In the genomic region with DNA sequence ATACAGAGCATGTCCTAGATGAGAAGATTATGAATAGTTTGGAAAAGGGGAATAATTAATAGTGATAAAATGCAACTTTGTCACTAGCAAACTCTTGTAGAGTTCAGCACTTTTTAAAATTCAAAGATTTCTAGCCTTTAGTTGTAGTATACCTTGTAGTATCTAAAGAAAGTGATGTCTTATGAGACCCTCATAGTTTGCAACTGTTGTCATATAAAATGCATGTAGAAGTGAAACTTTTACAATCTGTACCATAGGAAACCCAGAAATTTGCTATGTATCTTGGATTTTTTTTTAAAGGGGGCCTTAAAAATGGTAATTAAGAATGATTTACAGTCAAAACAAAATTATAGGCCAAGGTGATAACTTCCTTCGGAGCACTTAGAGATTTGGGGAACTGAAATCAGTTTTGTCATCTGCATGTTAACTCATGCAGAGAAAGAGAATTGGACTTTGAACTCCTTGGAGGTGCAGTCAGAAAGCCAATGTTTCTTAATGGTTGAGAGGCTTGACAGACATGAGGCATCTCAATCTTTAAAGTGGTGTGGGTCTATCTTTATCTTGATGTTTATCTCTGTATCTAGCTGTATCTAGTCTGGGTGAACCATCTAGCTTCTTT, we compare ENCODE assay signal across 8 cellular contexts. TPM values are rescaled to one million over a fixed set of nuclear protein-coding genes. Genes with fewer than 3 reads are reported as not detected.
DNase-seq lines count a peak whose midpoint lies in the region; ATAC-seq and TF ChIP-seq lines count a peak whose summit lies in the region.

No MANE protein-coding gene starts in this region.

- H3K27me3 Mint-ChIP-seq in neural progenitor cell (ENCODE audit: insufficient read depth, low read depth) = peaks cover 10% of the 10 kb centered on the region

- POLR2A ChIA-PET in HEK293T (lab: Yijun Ruan, JAX) = no interaction called here

- H4K20me1 ChIP-seq in neural progenitor cell (ENCODE audit: low read depth) = no peaks in the 10 kb centered on the region

- H3K27me3 ChIP-seq in neural progenitor cell = peaks cover 54% of the 10 kb centered on the region

- H3K36me3 Mint-ChIP-seq in neural progenitor cell = no peaks in the 10 kb centered on the region

- TF ChIP-seq CTCF in neural progenitor cell (IDR thresholded peaks at IDR 0.05) = no peak

- no peaks in the 10 kb centered on the region for H3K79me2 ChIP-seq in neural progenitor cell (ENCODE audit: low read depth)

- CTCF ChIA-PET in HEK293T (lab: Yijun Ruan, JAX) = no interaction called here

- H3K4me1 Mint-ChIP-seq in neural progenitor cell = peaks cover 8% of the 10 kb centered on the region

- peak overlapping the region; percentile 84 for H3K4me3 Mint-ChIP-seq in neural progenitor cell

- peak; percentile 52 for ATAC-seq in GM18870 (IDR thresholded peaks at IDR 0.05; ENCODE audit: unreplicated experiment)
- peak; percentile 80 for ATAC-seq in HG02870 (IDR thresholded peaks at IDR 0.05; ENCODE audit: unreplicated experiment)

- H3K9me3 ChIP-seq in SK-N-MC (ENCODE audit: low read depth, low read length) (no peaks in the 10 kb centered on the region), neural progenitor cell (ENCODE audit: low read depth) (no peaks in the 10 kb centered on the region)

- H2AFZ ChIP-seq in neural progenitor cell (replicated peaks) = no peak overlapping the region

- no peak overlapping the region for H3K27ac Mint-ChIP-seq in neural progenitor cell

- H3K36me3 ChIP-seq in SK-N-MC (ENCODE audit: insufficient read depth, low read length) (no peaks in the 10 kb centered on the region), neural progenitor cell (no peaks in the 10 kb centered on the region)

- H3K4me3 ChIP-seq in SK-N-MC = peak overlapping the region; percentile 91
- no peak overlapping the region for H3K4me3 ChIP-seq in neural progenitor cell

- H3K27ac ChIP-seq in SK-N-MC = peak overlapping the region; percentile 70
- no peak overlapping the region for H3K27ac ChIP-seq in neural progenitor cell

- H3K4me1 ChIP-seq in neural progenitor cell = no peaks in the 10 kb centered on the region

- peak overlapping the region; percentile 91 for H3K9ac ChIP-seq in SK-N-MC (ENCODE audit: insufficient read length)
- no peak overlapping the region for H3K9ac ChIP-seq in neural progenitor cell

- DNase-seq in SK-N-MC (ENCODE audit: low read depth, low spot score) = no peak
- no peak for DNase-seq in neural progenitor cell (ENCODE audit: low spot score)
- DNase-seq in NCI-H2196 treated with DMSO at 0.1 percent for 48 hours (lab: John Stamatoyannopoulos, UW; ENCODE audit: unreplicated experiment) = no peak
- DNase-seq in HEK293T (ENCODE audit: extremely low spot score) = no peak
- DNase-seq in stimulated activated CD4-positive, alpha-beta T cell treated with anti-CD3 and anti-CD28 coated beads, Interleukin-1b, Interleukin-23, amount 100 ng/mL, for 48 hours = no peak
- no peak for DNase-seq in NCI-H1694 (lab: John Stamatoyannopoulos, UW)

- no peaks in the 10 kb centered on the region for H3K9me3 Mint-ChIP-seq in neural progenitor cell

- H3K4me2 ChIP-seq in neural progenitor cell = no peak overlapping the region

- H3F3A ChIP-seq in neural progenitor cell (ENCODE audit: low read depth) = no peaks in the 10 kb centered on the region

TF ChIP-seq in HEK293T, 16 proteins besides CTCF, POLR2A, EP300 and RAD21:
- TF ChIP-seq HDGF (IDR thresholded peaks at IDR 0.05; ENCODE audit: borderline replicate concordance) (no peak), CTBP1 (IDR thresholded peaks at IDR 0.05; ENCODE audit: borderline replicate concordance) (no peak), NFRKB (IDR thresholded peaks at IDR 0.05) (no peak), SUZ12 (IDR thresholded peaks at IDR 0.05) (no peak), FOXM1 (IDR thresholded peaks at IDR 0.05; ENCODE audit: borderline replicate concordance) (no peak), FOXA1 (IDR thresholded peaks at IDR 0.05) (no peak), SP1 (IDR thresholded peaks at IDR 0.05) (no peak), BHLHE40 (IDR thresholded peaks at IDR 0.05; ENCODE audit: borderline replicate concordance) (no peak), FOXK2 (IDR thresholded peaks at IDR 0.05) (no peak), LEF1 (IDR thresholded peaks at IDR 0.05; ENCODE audit: borderline replicate concordance) (no peak), ELF4 (IDR thresholded peaks at IDR 0.05) (no peak), ARNT (IDR thresholded peaks at IDR 0.05) (no peak), L3MBTL2 (conservative IDR thresholded peaks at IDR 0.05) (no peak)
- TF ChIP-seq, protein P1, sequence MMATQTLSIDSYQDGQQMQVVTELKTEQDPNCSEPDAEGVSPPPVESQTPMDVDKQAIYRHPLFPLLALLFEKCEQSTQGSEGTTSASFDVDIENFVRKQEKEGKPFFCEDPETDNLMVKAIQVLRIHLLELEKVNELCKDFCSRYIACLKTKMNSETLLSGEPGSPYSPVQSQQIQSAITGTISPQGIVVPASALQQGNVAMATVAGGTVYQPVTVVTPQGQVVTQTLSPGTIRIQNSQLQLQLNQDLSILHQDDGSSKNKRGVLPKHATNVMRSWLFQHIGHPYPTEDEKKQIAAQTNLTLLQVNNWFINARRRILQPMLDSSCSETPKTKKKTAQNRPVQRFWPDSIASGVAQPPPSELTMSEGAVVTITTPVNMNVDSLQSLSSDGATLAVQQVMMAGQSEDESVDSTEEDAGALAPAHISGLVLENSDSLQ (IDR thresholded peaks at IDR 0.05) = no peak

RNA-seq across cellular contexts. Expression of gene LRRK2, which starts 1.3 kb away (rescaled TPM):
- 0.03 and 0.11 TPM in 2 replicates for total RNA-seq in neural progenitor cell (ENCODE audit: low replicate concordance)
